ENCODE assay signal across 1 cellular context in genomic region chr6:88867841-88868558, GRCh38.
TF ChIP-seq lines count a peak whose summit lies in the region.

No MANE protein-coding gene starts in this region.

TF ChIP-seq in H1, 55 proteins besides CTCF, POLR2A, EP300 and RAD21:
- TF ChIP-seq CHD7 (IDR thresholded peaks at IDR 0.05; ENCODE audit: insufficient replicate concordance, low read length) = no peak
- TF ChIP-seq MAFK (IDR thresholded peaks at IDR 0.05; ENCODE audit: low read depth, low read length) = peak; percentile 68
TF ChIP-seq in H1: peak in this region for 1.
